Comparison of ENCODE assay signal across 8 cellular contexts in the genomic region with DNA sequence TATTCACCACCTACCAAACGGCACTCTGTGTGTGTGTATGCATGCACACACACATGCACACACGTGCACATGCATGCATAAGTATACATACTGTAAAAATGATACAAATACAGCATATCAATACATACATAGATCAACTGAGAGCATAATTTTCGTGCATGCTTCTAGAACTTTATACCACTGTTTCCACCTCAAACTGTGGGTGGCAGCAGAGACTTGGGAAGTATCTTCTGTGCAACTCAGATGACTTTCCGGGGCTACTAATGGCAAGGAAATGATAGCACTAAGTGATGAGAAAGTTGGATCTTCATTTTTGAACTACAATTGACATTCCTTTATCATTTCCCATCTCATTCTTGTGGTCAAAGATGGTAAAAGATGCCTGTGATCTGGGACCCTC.
A peak's percentile ranks its signal among the peaks of the same experiment; 100 is the strongest.
DNase-seq lines count a peak whose midpoint lies in the region; ATAC-seq and TF ChIP-seq lines count a peak whose summit lies in the region.

No MANE protein-coding gene starts in this region.

- TF ChIP-seq CTCF in astrocyte of the cerebellum (IDR thresholded peaks at IDR 0.05; ENCODE audit: low read depth, low read length, missing control alignments) (peak; percentile 40), liver (IDR thresholded peaks at IDR 0.05; ENCODE audit: low read depth, low read length, missing input control) (peak; percentile 37), sigmoid colon (IDR thresholded peaks at IDR 0.05) (no peak)

- TF ChIP-seq POLR2A in sigmoid colon (IDR thresholded peaks at IDR 0.05) = no peak

- H3K27me3 Mint-ChIP-seq in activated T-cell treated with anti-CD3 and anti-CD28 coated beads, Interleukin-2, amount 50 U/mL, for 72 hours (ENCODE audit: low read depth) = no peaks in the 10 kb centered on the region

- no peak for TF ChIP-seq EP300 in sigmoid colon (IDR thresholded peaks at IDR 0.05)

- H3K4me1 ChIP-seq in liver (ENCODE audit: control insufficient read depth in 4 of 4, insufficient read depth in 4 of 4, low read length in 3 of 4) = peaks cover 0 to 5% (median 2%) of the 10 kb centered on the region in 4 donors
- no peaks in the 10 kb centered on the region for H3K4me1 ChIP-seq in sigmoid colon

- in situ Hi-C loops in astrocyte of the cerebellum (cut with HindIII; ENCODE audit: low sequenced_read_pairs) = no loop called here

- DNase-seq in D341Med (ENCODE audit: low spot score) (peak; percentile 18), astrocyte of the cerebellum (ENCODE audit: low read depth) (no peak), sigmoid colon (no peak)
- no peak for DNase-seq in activated T-cell treated with anti-CD3 and anti-CD28 coated beads, Interleukin-2, amount 50 U/mL, for 72 hours

- no peak overlapping the region for H3K4me3 Mint-ChIP-seq in activated T-cell treated with anti-CD3 and anti-CD28 coated beads, Interleukin-2, amount 50 U/mL, for 72 hours

- H3K9me3 ChIP-seq in liver (ENCODE audit: control insufficient read depth in 4 of 4, low read length in 3 of 4) = no peaks in the 10 kb centered on the region
- H3K9me3 ChIP-seq in sigmoid colon = no peaks in the 10 kb centered on the region

- no peak overlapping the region for H3K9ac ChIP-seq in liver (ENCODE audit: low read depth in 1 of 2, low read length in 2 of 2)

- ATAC-seq in HG02885 (IDR thresholded peaks at IDR 0.05; ENCODE audit: poor library complexity, unreplicated experiment) = peak; percentile 43
- no peak for ATAC-seq in activated T-cell treated with anti-CD3 and anti-CD28 coated beads, Interleukin-2, amount 50 U/mL, for 72 hours (replicated peaks in 1 of 2)
- ATAC-seq in GM21529 (IDR thresholded peaks at IDR 0.05; ENCODE audit: unreplicated experiment) = no peak
- ATAC-seq in GM18858 (IDR thresholded peaks at IDR 0.05; ENCODE audit: unreplicated experiment) = no peak

- intact Hi-C loops in sigmoid colon (cut with DNase I) = no loop called here

- H3K36me3 ChIP-seq in liver (ENCODE audit: control insufficient read depth in 4 of 4, insufficient read depth in 3 of 4, low read depth in 1 of 4, low read length in 3 of 4) (no peaks in the 10 kb centered on the region), sigmoid colon (no peaks in the 10 kb centered on the region)

- no peaks in the 10 kb centered on the region for H3K4me1 Mint-ChIP-seq in activated T-cell treated with anti-CD3 and anti-CD28 coated beads, Interleukin-2, amount 50 U/mL, for 72 hours (ENCODE audit: low read depth)

- TF ChIP-seq RAD21 in liver (IDR thresholded peaks at IDR 0.05) = peak; percentile 80 to 82

- H3K27ac ChIP-seq in liver (ENCODE audit: low read depth in 1 of 2, low read length in 2 of 2) (no peak overlapping the region), sigmoid colon (no peak overlapping the region)

- no peaks in the 10 kb centered on the region for H3K36me3 Mint-ChIP-seq in activated T-cell treated with anti-CD3 and anti-CD28 coated beads, Interleukin-2, amount 50 U/mL, for 72 hours (ENCODE audit: insufficient read depth in 2 of 2)

- H3K27ac Mint-ChIP-seq in activated T-cell treated with anti-CD3 and anti-CD28 coated beads, Interleukin-2, amount 50 U/mL, for 72 hours = no peak overlapping the region

- no peak overlapping the region for H3K4me3 ChIP-seq in astrocyte of the cerebellum (ENCODE audit: low read depth, low read length)
- no peak overlapping the region for H3K4me3 ChIP-seq in liver (ENCODE audit: low read depth in 1 of 3, low read length in 3 of 3)
- H3K4me3 ChIP-seq in sigmoid colon = no peak overlapping the region

- 27% methylated on average over 4 of the region's 4 CpGs for WGBS in liver
- WGBS in sigmoid colon, 2 donors = 45 to 60% methylated on average over 4 of the region's 4 CpGs

- no peaks in the 10 kb centered on the region for H3K9me3 Mint-ChIP-seq in activated T-cell treated with anti-CD3 and anti-CD28 coated beads, Interleukin-2, amount 50 U/mL, for 72 hours

- H3K27me3 ChIP-seq in liver (ENCODE audit: control insufficient read depth in 4 of 4, insufficient read depth in 4 of 4, low read length in 3 of 4) (no peaks in the 10 kb centered on the region), sigmoid colon (no peaks in the 10 kb centered on the region)

TF ChIP-seq in liver, 16 proteins besides CTCF, POLR2A, EP300 and RAD21:
- TF ChIP-seq, protein P1, sequence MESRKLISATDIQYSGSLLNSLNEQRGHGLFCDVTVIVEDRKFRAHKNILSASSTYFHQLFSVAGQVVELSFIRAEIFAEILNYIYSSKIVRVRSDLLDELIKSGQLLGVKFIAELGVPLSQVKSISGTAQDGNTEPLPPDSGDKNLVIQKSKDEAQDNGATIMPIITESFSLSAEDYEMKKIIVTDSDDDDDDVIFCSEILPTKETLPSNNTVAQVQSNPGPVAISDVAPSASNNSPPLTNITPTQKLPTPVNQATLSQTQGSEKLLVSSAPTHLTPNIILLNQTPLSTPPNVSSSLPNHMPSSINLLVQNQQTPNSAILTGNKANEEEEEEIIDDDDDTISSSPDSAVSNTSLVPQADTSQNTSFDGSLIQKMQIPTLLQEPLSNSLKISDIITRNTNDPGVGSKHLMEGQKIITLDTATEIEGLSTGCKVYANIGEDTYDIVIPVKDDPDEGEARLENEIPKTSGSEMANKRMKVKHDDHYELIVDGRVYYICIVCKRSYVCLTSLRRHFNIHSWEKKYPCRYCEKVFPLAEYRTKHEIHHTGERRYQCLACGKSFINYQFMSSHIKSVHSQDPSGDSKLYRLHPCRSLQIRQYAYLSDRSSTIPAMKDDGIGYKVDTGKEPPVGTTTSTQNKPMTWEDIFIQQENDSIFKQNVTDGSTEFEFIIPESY (IDR thresholded peaks at IDR 0.05) = no peak
- TF ChIP-seq, protein P2, sequence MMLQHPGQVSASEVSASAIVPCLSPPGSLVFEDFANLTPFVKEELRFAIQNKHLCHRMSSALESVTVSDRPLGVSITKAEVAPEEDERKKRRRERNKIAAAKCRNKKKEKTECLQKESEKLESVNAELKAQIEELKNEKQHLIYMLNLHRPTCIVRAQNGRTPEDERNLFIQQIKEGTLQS (IDR thresholded peaks at IDR 0.05) = no peak
- no peak for TF ChIP-seq RXRA (IDR thresholded peaks at IDR 0.05)

Comparison
In these comparisons a context has a peak if more than half of its experiments do, and no peak if none do; other contexts are left out.
1. CTCF ChIP-seq: peak in astrocyte of the cerebellum (single experiment) and liver (single experiment); none in sigmoid colon (0 of 4).